1 cellular context compared by ENCODE assay signal in the genomic region with DNA sequence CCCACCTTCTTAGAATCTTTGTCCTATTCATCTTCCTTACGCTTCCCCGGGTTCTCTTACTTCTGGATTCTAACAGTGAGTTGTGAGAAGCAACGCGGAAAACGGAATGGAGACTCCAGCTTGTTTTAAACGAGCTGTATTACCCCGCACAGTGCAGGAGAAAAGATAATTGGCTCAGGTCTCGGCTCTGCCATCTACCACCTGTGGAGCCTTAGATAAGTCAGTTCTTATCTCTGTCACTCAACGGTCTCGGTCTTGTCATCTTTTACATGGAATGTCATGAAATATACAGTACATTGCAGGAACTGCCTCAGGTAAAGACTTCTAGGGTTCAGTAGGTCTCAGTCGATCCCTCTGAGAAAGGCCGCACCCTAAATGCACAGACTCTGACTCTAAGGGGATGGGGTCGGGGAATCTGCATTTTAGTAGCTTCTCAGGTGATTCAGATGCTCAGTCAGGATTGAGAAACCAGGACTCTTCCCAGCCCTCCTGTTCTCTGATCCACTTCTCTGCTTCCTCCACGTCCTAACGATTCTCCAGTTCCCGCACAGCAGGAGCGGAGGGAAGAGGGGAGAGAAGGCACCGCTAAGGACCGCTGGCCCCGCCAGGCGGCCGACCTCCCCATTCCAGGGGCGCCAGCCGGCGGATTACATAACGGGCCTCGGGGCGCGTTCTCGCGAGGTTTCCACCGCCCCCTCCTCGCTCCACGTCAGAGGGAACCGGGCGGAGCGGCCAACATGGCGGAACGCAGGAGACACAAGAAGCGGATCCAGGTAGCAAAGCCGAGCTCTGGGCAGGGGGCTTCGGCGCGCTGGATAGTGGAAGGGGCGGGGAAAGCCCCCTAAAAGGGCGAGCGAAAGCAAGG.
TF ChIP-seq lines count a peak whose summit lies in the region.

A gene with protein sequence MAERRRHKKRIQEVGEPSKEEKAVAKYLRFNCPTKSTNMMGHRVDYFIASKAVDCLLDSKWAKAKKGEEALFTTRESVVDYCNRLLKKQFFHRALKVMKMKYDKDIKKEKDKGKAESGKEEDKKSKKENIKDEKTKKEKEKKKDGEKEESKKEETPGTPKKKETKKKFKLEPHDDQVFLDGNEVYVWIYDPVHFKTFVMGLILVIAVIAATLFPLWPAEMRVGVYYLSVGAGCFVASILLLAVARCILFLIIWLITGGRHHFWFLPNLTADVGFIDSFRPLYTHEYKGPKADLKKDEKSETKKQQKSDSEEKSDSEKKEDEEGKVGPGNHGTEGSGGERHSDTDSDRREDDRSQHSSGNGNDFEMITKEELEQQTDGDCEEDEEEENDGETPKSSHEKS (plus strand): TSS at position 722 of the 865 bp plus-strand sequence. CDS start 16 bp downstream, at position 738.

TF ChIP-seq in K562, 482 proteins besides CTCF, POLR2A, EP300 and RAD21 (continued from another document and continues in another):
- TF ChIP-seq, protein P1, sequence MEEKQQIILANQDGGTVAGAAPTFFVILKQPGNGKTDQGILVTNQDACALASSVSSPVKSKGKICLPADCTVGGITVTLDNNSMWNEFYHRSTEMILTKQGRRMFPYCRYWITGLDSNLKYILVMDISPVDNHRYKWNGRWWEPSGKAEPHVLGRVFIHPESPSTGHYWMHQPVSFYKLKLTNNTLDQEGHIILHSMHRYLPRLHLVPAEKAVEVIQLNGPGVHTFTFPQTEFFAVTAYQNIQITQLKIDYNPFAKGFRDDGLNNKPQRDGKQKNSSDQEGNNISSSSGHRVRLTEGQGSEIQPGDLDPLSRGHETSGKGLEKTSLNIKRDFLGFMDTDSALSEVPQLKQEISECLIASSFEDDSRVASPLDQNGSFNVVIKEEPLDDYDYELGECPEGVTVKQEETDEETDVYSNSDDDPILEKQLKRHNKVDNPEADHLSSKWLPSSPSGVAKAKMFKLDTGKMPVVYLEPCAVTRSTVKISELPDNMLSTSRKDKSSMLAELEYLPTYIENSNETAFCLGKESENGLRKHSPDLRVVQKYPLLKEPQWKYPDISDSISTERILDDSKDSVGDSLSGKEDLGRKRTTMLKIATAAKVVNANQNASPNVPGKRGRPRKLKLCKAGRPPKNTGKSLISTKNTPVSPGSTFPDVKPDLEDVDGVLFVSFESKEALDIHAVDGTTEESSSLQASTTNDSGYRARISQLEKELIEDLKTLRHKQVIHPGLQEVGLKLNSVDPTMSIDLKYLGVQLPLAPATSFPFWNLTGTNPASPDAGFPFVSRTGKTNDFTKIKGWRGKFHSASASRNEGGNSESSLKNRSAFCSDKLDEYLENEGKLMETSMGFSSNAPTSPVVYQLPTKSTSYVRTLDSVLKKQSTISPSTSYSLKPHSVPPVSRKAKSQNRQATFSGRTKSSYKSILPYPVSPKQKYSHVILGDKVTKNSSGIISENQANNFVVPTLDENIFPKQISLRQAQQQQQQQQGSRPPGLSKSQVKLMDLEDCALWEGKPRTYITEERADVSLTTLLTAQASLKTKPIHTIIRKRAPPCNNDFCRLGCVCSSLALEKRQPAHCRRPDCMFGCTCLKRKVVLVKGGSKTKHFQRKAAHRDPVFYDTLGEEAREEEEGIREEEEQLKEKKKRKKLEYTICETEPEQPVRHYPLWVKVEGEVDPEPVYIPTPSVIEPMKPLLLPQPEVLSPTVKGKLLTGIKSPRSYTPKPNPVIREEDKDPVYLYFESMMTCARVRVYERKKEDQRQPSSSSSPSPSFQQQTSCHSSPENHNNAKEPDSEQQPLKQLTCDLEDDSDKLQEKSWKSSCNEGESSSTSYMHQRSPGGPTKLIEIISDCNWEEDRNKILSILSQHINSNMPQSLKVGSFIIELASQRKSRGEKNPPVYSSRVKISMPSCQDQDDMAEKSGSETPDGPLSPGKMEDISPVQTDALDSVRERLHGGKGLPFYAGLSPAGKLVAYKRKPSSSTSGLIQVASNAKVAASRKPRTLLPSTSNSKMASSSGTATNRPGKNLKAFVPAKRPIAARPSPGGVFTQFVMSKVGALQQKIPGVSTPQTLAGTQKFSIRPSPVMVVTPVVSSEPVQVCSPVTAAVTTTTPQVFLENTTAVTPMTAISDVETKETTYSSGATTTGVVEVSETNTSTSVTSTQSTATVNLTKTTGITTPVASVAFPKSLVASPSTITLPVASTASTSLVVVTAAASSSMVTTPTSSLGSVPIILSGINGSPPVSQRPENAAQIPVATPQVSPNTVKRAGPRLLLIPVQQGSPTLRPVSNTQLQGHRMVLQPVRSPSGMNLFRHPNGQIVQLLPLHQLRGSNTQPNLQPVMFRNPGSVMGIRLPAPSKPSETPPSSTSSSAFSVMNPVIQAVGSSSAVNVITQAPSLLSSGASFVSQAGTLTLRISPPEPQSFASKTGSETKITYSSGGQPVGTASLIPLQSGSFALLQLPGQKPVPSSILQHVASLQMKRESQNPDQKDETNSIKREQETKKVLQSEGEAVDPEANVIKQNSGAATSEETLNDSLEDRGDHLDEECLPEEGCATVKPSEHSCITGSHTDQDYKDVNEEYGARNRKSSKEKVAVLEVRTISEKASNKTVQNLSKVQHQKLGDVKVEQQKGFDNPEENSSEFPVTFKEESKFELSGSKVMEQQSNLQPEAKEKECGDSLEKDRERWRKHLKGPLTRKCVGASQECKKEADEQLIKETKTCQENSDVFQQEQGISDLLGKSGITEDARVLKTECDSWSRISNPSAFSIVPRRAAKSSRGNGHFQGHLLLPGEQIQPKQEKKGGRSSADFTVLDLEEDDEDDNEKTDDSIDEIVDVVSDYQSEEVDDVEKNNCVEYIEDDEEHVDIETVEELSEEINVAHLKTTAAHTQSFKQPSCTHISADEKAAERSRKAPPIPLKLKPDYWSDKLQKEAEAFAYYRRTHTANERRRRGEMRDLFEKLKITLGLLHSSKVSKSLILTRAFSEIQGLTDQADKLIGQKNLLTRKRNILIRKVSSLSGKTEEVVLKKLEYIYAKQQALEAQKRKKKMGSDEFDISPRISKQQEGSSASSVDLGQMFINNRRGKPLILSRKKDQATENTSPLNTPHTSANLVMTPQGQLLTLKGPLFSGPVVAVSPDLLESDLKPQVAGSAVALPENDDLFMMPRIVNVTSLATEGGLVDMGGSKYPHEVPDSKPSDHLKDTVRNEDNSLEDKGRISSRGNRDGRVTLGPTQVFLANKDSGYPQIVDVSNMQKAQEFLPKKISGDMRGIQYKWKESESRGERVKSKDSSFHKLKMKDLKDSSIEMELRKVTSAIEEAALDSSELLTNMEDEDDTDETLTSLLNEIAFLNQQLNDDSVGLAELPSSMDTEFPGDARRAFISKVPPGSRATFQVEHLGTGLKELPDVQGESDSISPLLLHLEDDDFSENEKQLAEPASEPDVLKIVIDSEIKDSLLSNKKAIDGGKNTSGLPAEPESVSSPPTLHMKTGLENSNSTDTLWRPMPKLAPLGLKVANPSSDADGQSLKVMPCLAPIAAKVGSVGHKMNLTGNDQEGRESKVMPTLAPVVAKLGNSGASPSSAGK (IDR thresholded peaks at IDR 0.05) = no peak
- no peak; the same call in 1 of the 2 replicates for TF ChIP-seq GATAD2A (IDR thresholded peaks at IDR 0.05)
- TF ChIP-seq ZSCAN29 (IDR thresholded peaks at IDR 0.05) = no peak
- TF ChIP-seq, protein P2, sequence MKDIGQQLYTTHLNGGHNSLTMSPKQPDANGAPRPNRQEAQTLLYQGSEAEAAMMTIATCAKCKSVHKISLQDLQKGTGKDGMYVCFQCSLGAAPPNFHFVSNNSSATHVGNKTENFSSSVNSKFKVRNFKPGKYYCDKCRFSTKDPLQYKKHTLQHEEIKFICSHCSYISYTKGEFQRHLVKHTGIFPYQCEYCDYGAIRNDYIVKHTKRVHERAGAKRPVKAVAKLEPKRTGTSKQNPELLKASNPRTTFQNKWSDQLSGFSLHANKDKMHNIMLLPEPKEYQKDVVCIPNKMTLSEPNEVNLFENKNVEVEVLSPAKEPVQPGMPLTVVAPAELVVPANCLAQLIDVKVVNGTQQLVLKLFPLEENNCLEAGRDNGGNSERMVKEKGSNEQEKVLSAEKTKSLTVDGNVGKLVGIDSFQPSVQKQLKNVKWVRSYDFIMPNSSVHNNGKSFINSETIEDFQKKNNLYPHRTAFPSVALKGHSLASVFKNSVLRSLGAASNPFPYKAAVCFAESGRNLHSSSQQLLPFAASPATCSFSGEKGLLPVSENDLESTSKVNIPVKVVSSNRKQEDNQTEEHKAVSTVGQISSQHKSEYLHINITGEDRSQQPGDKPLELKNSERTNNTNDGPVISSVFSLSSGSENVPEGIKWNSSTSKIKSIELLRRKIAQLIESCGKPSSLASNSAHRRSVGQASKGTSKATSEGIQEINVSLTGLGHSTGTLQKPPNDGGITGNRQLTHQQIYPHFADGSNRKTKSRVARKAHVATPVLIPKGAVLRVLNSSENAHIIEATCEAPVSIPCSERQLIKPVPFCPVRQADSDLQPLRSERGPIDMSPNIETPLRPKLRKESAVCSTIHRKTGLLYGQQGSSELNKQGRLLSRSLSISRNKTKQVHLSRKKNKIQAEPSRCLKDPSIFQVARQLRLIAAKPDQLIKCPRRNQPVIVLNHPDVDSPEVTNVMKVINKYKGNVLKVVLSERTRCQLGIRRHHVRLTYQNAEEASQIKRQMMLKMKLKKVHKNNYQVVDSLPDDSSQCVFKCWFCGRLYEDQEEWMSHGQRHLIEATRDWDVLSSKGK (CRISPR knock-in tag; IDR thresholded peaks at IDR 0.05) = no peak
- TF ChIP-seq, protein P3, sequence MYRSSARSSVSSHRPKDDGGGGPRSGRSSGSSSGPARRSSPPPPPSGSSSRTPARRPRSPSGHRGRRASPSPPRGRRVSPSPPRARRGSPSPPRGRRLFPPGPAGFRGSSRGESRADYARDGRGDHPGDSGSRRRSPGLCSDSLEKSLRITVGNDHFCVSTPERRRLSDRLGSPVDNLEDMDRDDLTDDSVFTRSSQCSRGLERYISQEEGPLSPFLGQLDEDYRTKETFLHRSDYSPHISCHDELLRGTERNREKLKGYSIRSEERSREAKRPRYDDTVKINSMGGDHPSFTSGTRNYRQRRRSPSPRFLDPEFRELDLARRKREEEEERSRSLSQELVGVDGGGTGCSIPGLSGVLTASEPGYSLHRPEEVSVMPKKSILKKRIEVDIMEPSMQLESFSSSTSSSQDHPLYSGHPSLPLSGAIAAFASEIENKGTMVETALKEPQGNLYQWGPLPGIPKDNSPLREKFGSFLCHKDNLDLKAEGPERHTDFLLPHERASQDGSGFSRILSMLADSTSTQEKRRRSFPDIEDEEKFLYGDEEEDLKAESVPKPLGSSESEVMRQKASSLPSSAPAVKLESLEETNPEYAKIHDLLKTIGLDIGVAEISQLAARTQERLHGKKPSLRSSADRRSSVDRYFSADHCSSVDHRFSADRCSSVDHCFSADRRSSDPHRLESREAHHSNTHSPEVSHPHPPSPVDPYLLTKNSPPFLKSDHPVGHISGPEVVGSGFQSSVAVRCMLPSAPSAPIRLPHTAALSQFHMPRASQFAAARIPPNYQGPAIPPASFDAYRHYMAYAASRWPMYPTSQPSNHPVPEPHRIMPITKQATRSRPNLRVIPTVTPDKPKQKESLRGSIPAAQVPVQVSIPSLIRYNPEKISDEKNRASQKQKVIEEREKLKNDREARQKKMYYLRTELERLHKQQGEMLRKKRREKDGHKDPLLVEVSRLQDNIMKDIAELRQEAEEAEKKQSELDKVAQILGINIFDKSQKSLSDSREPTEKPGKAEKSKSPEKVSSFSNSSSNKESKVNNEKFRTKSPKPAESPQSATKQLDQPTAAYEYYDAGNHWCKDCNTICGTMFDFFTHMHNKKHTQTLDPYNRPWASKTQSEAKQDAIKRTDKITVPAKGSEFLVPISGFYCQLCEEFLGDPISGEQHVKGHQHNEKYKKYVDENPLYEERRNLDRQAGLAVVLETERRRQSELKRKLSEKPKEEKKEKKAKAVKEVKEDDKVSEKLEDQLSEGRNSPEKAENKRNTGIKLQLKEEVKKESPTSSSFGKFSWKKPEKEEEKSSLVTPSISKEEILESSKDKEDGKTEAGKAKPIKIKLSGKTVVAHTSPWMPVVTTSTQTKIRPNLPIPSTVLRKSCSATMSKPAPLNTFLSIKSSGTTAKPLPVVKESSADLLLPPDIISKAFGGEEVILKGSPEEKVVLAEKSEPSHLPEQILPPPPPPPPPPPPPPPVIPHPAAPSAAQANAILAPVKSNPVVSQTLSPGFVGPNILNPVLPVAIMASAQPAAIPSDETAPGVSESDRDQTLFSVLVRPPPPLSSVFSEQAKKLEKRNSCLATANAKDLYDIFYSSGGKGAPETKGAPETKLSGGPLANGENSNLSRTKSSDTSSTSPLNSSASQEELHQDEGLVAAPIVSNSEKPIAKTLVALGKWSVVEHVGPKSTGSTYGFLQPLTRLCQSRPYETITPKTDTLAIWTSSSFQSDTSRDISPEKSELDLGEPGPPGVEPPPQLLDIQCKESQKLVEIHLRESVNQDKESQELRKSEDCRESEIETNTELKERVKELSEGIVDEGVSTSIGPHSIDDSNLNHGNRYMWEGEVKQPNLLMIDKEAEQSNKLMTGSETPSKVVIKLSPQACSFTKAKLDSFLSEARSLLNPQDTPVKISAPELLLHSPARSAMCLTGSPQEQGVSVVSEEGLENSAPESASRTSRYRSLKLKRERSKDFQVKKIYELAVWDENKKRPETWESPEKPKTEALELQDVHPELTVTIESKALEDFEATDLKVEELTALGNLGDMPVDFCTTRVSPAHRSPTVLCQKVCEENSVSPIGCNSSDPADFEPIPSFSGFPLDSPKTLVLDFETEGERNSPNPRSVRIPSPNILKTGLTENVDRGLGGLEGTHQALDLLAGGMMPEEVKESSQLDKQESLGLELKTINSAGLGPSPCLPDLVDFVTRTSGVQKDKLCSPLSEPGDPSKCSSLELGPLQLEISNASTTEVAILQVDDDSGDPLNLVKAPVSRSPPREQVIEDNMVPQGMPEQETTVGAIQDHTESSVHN (IDR thresholded peaks at IDR 0.05; ENCODE audit: borderline replicate concordance in 1 of 2, low read depth in 1 of 2) = no peak
- no peak for TF ChIP-seq SETDB1 (IDR thresholded peaks at IDR 0.05; ENCODE audit: low read length)
- TF ChIP-seq BCOR (IDR thresholded peaks at IDR 0.05) = no peak; the same call in 1 of the 2 replicates
- no peak for TF ChIP-seq NFE2 (IDR thresholded peaks at IDR 0.05; ENCODE audit: low read depth)
- TF ChIP-seq KLF10 (CRISPR knock-in tag; IDR thresholded peaks at IDR 0.05) = no peak
- peak; percentile 91 for TF ChIP-seq CC2D1A (IDR thresholded peaks at IDR 0.05)
- TF ChIP-seq HNRNPK (IDR thresholded peaks at IDR 0.05; ENCODE audit: low read depth, low read length, poor library complexity, severe bottlenecking) = no peak
- TF ChIP-seq ZC3H4 (CRISPR knock-in tag; IDR thresholded peaks at IDR 0.05; ENCODE audit: borderline replicate concordance) = no peak
- no peak for TF ChIP-seq ZC3H11A (IDR thresholded peaks at IDR 0.05; ENCODE audit: low read depth, low read length)
- TF ChIP-seq ZNF184 (CRISPR knock-in tag; IDR thresholded peaks at IDR 0.05) = no peak
- peak; percentile 46 to 94; a peak in 3 of 4 replicates for TF ChIP-seq TEAD1 (CRISPR knock-in tag; IDR thresholded peaks at IDR 0.05)
- TF ChIP-seq, protein P4, sequence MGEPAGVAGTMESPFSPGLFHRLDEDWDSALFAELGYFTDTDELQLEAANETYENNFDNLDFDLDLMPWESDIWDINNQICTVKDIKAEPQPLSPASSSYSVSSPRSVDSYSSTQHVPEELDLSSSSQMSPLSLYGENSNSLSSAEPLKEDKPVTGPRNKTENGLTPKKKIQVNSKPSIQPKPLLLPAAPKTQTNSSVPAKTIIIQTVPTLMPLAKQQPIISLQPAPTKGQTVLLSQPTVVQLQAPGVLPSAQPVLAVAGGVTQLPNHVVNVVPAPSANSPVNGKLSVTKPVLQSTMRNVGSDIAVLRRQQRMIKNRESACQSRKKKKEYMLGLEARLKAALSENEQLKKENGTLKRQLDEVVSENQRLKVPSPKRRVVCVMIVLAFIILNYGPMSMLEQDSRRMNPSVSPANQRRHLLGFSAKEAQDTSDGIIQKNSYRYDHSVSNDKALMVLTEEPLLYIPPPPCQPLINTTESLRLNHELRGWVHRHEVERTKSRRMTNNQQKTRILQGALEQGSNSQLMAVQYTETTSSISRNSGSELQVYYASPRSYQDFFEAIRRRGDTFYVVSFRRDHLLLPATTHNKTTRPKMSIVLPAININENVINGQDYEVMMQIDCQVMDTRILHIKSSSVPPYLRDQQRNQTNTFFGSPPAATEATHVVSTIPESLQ (CRISPR knock-in tag; IDR thresholded peaks at IDR 0.05) = 0 out of 2 replicates have a peak, but pooled peaks have one; percentile 54
- TF ChIP-seq STAT5A (IDR thresholded peaks at IDR 0.05; ENCODE audit: borderline replicate concordance, low read length) = peak; percentile 31; the same call in 1 of the 2 replicates
